ENCODE assay signal across 8 cellular contexts in the genomic region with DNA sequence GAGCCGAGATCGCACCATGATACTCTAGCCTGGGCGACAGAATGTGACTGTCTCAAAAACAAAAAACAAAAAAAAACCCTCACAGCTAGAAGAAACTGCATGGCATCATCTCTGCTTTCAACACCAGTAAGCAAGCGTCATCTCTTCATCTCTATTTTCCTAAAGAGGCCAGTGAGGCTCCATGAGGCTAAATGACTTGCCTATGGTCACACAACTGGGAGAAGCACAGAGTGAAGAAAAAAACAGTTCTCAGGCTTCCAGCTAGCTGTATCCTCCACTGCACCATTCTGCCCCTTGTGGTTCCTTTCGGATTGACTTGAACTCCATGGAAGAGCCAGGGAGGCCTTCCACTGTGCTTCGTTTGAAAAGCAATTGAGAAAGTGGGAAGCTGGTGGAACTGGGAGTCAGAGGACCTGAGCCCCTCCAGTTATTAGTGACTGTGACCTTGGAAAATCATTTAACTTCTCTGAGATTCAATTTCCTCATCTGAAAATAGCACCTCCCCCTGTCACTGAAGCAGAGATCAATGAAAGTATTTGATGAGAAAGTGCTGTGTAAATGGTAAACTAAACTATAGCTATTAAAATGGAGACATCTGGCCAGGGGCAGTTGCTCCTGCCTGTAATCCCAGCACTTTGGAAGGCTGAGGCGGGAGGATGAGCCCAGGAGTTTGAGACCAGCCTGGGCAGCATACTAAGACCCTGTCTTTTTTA. TPM values are rescaled to one million over a fixed set of nuclear protein-coding genes. Genes with fewer than 3 reads are reported as not detected.
DNase-seq lines count a peak whose midpoint lies in the region; ATAC-seq, FAIRE-seq and TF ChIP-seq lines count a peak whose summit lies in the region.

No MANE protein-coding gene starts in this region.

- intact Hi-C loops in CD14-positive monocyte (cut with micrococcal nuclease) = no loop called here
- intact Hi-C loops in MCF 10A (cut with micrococcal nuclease) = loop anchor here (10.0 kb wide), 1 partner anchor 89 kb away; no protein-coding TSS in a partner anchor
- intact Hi-C loops in stomach (cut with DNase I; ENCODE audit: low total_unique reads) = no loop called here

- H3K36me3 ChIP-seq in stomach = no peaks in the 10 kb centered on the region

- no peak for TF ChIP-seq POLR2A in H54 (IDR thresholded peaks at IDR 0.05; ENCODE audit: low read depth, low read length)
- TF ChIP-seq POLR2A in stomach (IDR thresholded peaks at IDR 0.05) = no peak

- whole genome bisulfite sequencing in stomach, 5 donors = 66 to 72% (median 67%) methylated on average over 7 of the region's 7 CpGs

- TF ChIP-seq CTCF in CD14-positive monocyte (IDR thresholded peaks at IDR 0.05) (peak; percentile 61), MCF 10A (IDR thresholded peaks at IDR 0.05; ENCODE audit: unreplicated experiment) (peak; percentile 31), stomach (IDR thresholded peaks at IDR 0.05) (peak in 5 of 7 experiments; percentile 29 to 54 (median 46))

- H3K4me3 ChIP-seq in stomach = no peak overlapping the region

- TF ChIP-seq EP300 in stomach (IDR thresholded peaks at IDR 0.05) = no peak

- CTCF ChIA-PET in MCF 10A (lab: Yijun Ruan, JAX) = interaction anchor here (0.6 to 1.9 kb wide), 11 partner anchors 11 to 471 kb away, joined by 3 to 7 read pairs (median 4); no protein-coding TSS in a partner anchor

- H3K9me3 Mint-ChIP-seq in CD14-positive monocyte = no peaks in the 10 kb centered on the region
- H3K9me3 Mint-ChIP-seq in MCF 10A (ENCODE audit: unreplicated experiment) = no peaks in the 10 kb centered on the region

- H3K9me3 ChIP-seq in stomach = no peaks in the 10 kb centered on the region

- H3K27ac Mint-ChIP-seq in CD14-positive monocyte (peak overlapping the region in 5 of 7 donors; percentile 12 to 45 (median 17)), MCF 10A (ENCODE audit: low read depth, unreplicated experiment) (no peak overlapping the region)

- FAIRE-seq in H54 (lab: Jason Lieb, UNC) = peak; percentile 87

- H3K4me1 Mint-ChIP-seq in CD14-positive monocyte = peaks cover 51% of the 10 kb centered on the region
- H3K4me1 Mint-ChIP-seq in MCF 10A (ENCODE audit: insufficient read depth, unreplicated experiment) = peaks cover 4% of the 10 kb centered on the region

- DNase-seq in CD14-positive monocyte (ENCODE audit: low spot score) = no peak
- peak; percentile 16 for DNase-seq in H54 (ENCODE audit: insufficient read length, low spot score)
- DNase-seq in NCI-H748 treated with DMSO at 0.1 percent for 48 hours (lab: John Stamatoyannopoulos, UW) = peak; percentile 27
- DNase-seq in MCF 10A (ENCODE audit: unreplicated experiment) = peak; percentile 76
- DNase-seq in iris pigment epithelial cell (ENCODE audit: low read depth) = peak; percentile 74
- DNase-seq in stomach = peak; percentile 57
- DNase-seq in NCI-H128 (lab: John Stamatoyannopoulos, UW; ENCODE audit: unreplicated experiment) = no peak

- POLR2A ChIA-PET in MCF 10A (lab: Yijun Ruan, JAX) = interaction anchor here (0.8 to 3.5 kb wide), 8 partner anchors 20 to 93 kb away, joined by 3 to 23 read pairs (median 10); partner anchors contain the start of genes DENND4A and RAB11A

- no peaks in the 10 kb centered on the region for H3K27me3 ChIP-seq in stomach

- peaks cover 0 to 25% (median 4%) of the 10 kb centered on the region in 4 donors for H3K4me1 ChIP-seq in stomach

- no peak overlapping the region for H3K4me3 Mint-ChIP-seq in CD14-positive monocyte
- no peak overlapping the region for H3K4me3 Mint-ChIP-seq in MCF 10A (ENCODE audit: unreplicated experiment)

- H3K36me3 Mint-ChIP-seq in CD14-positive monocyte (no peaks in the 10 kb centered on the region), MCF 10A (ENCODE audit: insufficient read depth, unreplicated experiment) (peaks cover 7% of the 10 kb centered on the region)

- no TSS peak for BruUV-seq in MCF 10A (replicated peaks; lab: Mats Ljungman, UMichigan)

- no peak for ATAC-seq in HG03045 (IDR thresholded peaks at IDR 0.05; ENCODE audit: unreplicated experiment)

- H3K27ac ChIP-seq in stomach = no peak overlapping the region

- H3K27me3 Mint-ChIP-seq in CD14-positive monocyte (ENCODE audit: low read depth in 3 of 3) (peaks cover 0 to 3% (median 0%) of the 10 kb centered on the region in 3 donors), MCF 10A (ENCODE audit: insufficient read depth, unreplicated experiment) (no peaks in the 10 kb centered on the region)

RNA-seq across cellular contexts. Expression of gene DENND4A, which starts 32.1 kb away (rescaled TPM):
- polyA plus RNA-seq in CD14-positive monocyte (1 to 10 TPM; 4.6 to 6.9 TPM), stomach (1 to 10 TPM; 5.0 to 7.9 (median 7.4) TPM)
- total RNA-seq in MCF 10A (2022) (16.9 and 18.1 TPM in 2 replicates), stomach (10 to 100 TPM; 21.1 to 60.6 (median 32.0) TPM)

RNA-seq across cellular contexts. Expression of gene RAB11A, which starts 45.1 kb away (rescaled TPM):
- 100 to 1,000 TPM; 300 to 310 TPM for polyA plus RNA-seq in CD14-positive monocyte
- total RNA-seq in MCF 10A (2022) = 139 and 164 TPM in 2 replicates
- 100 to 1,000 TPM; 133 to 267 (median 172) TPM for total RNA-seq in stomach
- polyA plus RNA-seq in stomach = 100 to 1,000 TPM; 129 to 360 (median 194) TPM

Comparison
In these comparisons a context has a peak if more than half of its experiments do, and no peak if none do; other contexts are left out.
1. DNase-seq: peak in H54 (single experiment), NCI-H748 treated with DMSO at 0.1 percent for 48 hours (single experiment), MCF 10A (single experiment), iris pigment epithelial cell (single experiment) and stomach (single experiment); none in CD14-positive monocyte (single experiment) and NCI-H128 (single experiment).
2. Peak in every context shown above with its lines, with median percentiles within 50 percentile points of each other: CTCF ChIP-seq.